1 cellular context compared by ENCODE assay signal in genomic region chr22:21761994-21762680, GRCh38.
TF ChIP-seq lines count a peak whose summit lies in the region.

No MANE protein-coding gene starts in this region.

TF ChIP-seq in GM23338, 12 proteins besides CTCF, POLR2A, EP300 and RAD21 (continued from another document):
- no peak for TF ChIP-seq ZNF462 (CRISPR knock-in tag; IDR thresholded peaks at IDR 0.05)
